ENCODE assay signal across 7 cellular contexts in genomic region chr4:152500798-152501434, GRCh38. TPM values are rescaled to one million over a fixed set of nuclear protein-coding genes. Genes with fewer than 3 reads are reported as not detected.
DNase-seq lines count a peak whose midpoint lies in the region; ATAC-seq, FAIRE-seq and TF ChIP-seq lines count a peak whose summit lies in the region.

No MANE protein-coding gene starts in this region.

- H3K27me3 ChIP-seq in Karpas-422 (ENCODE audit: low read length) (no peaks in the 10 kb centered on the region), ascending aorta (no peaks in the 10 kb centered on the region), hepatocyte (no peaks in the 10 kb centered on the region), small intestine (ENCODE audit: control insufficient read depth in 2 of 2, insufficient read depth in 2 of 2, low read length in 2 of 2) (no peaks in the 10 kb centered on the region)

- H3K36me3 ChIP-seq in Karpas-422 (ENCODE audit: insufficient read depth, low read length) (no peaks in the 10 kb centered on the region), ascending aorta (no peaks in the 10 kb centered on the region), hepatocyte (replicated peaks; ENCODE audit: insufficient read depth, low read depth) (no peaks in the 10 kb centered on the region), small intestine (ENCODE audit: control insufficient read depth in 2 of 2, insufficient read depth in 2 of 2, low read length in 2 of 2) (no peaks in the 10 kb centered on the region)

- 4% methylated on average over 1 of the region's 1 CpG for WGBS in hepatocyte (ENCODE audit: low lambda C conversion rate, missing lambda C conversion rate)
- WGBS in small intestine, 3 donors = 0% methylated on average over 1 of the region's 1 CpG

- no peaks in the 10 kb centered on the region for H3K9me3 ChIP-seq in Karpas-422 (ENCODE audit: low read length)
- H3K9me3 ChIP-seq in ascending aorta = no peaks in the 10 kb centered on the region
- H3K9me3 ChIP-seq in hepatocyte (ENCODE audit: low read depth) = no peaks in the 10 kb centered on the region
- H3K9me3 ChIP-seq in small intestine (ENCODE audit: control insufficient read depth, low read depth) = no peaks in the 10 kb centered on the region

- H3K4me3 ChIP-seq in Karpas-422 (ENCODE audit: low read length) (no peak overlapping the region), ascending aorta (no peak overlapping the region), hepatocyte (no peak overlapping the region), small intestine (ENCODE audit: low read depth in 1 of 2, low read length in 2 of 2) (no peak overlapping the region)

- H3K9ac ChIP-seq in Karpas-422 (ENCODE audit: low read length) = no peak overlapping the region

- H2AFZ ChIP-seq in Karpas-422 (ENCODE audit: low read length) (no peak overlapping the region), hepatocyte (no peak overlapping the region)

- H3K79me2 ChIP-seq in Karpas-422 (ENCODE audit: low read length) (peaks cover 10% of the 10 kb centered on the region; the same call in 1 of the 2 replicates), hepatocyte (peaks cover 71% of the 10 kb centered on the region)

- no peak overlapping the region for H3K27ac ChIP-seq in Karpas-422 (ENCODE audit: low read length)
- no peak overlapping the region for H3K27ac ChIP-seq in ascending aorta
- no peak overlapping the region for H3K27ac ChIP-seq in hepatocyte
- no peak overlapping the region for H3K27ac ChIP-seq in small intestine (ENCODE audit: low read depth in 1 of 2, low read length in 1 of 2)

- DNase-seq in GM03348 (ENCODE audit: low spot score) (peak; percentile 66), Karpas-422 (peak; percentile 96), RPMI8226 (peak; percentile 79), ascending aorta (ENCODE audit: low spot score in 2 of 2) (peak in 1 of 2 donors; percentile 67), hepatocyte (ENCODE audit: low spot score) (peak; percentile 91), small intestine (peak; percentile 88)

- peak; percentile 94 for FAIRE-seq in small intestine (lab: Jason Lieb, UNC)

- H3K4me2 ChIP-seq in Karpas-422 (ENCODE audit: low read depth, low read length, poor library complexity, severe bottlenecking) (peak overlapping the region; percentile 50), hepatocyte (no peak overlapping the region)

- H3K4me1 ChIP-seq in Karpas-422 (ENCODE audit: low read length) = peaks cover 17% of the 10 kb centered on the region
- H3K4me1 ChIP-seq in ascending aorta = no peaks in the 10 kb centered on the region
- H3K4me1 ChIP-seq in hepatocyte (ENCODE audit: insufficient read depth) = no peaks in the 10 kb centered on the region
- no peaks in the 10 kb centered on the region for H3K4me1 ChIP-seq in small intestine (ENCODE audit: control insufficient read depth in 2 of 2, insufficient read depth in 1 of 2, low read depth in 1 of 2, low read length in 1 of 2)

- peak; percentile 26 to 77 (median 72) for TF ChIP-seq CTCF in ascending aorta (IDR thresholded peaks at IDR 0.05)
- TF ChIP-seq CTCF in hepatocyte (IDR thresholded peaks at IDR 0.05; ENCODE audit: poor library complexity) = peak; percentile 82

- peaks cover 80% of the 10 kb centered on the region for H4K20me1 ChIP-seq in Karpas-422 (ENCODE audit: insufficient read depth, low read depth, low read length)
- no peaks in the 10 kb centered on the region for H4K20me1 ChIP-seq in hepatocyte (ENCODE audit: insufficient read depth, poor library complexity, severe bottlenecking)

- intact Hi-C loops in ascending aorta (cut with DNase I) = loop anchor here (2.0 kb wide), 1 partner anchor 140 kb away; no protein-coding TSS in a partner anchor

- H3K9me2 ChIP-seq in Karpas-422 (replicated peaks; ENCODE audit: insufficient read depth, low read length) (no peaks in the 10 kb centered on the region), hepatocyte (replicated peaks; ENCODE audit: insufficient read depth) (no peaks in the 10 kb centered on the region)

- ATAC-seq in GM21576 (IDR thresholded peaks at IDR 0.05; ENCODE audit: unreplicated experiment) = peak; percentile 63

RNA-seq across cellular contexts. Expression of gene FBXW7, which starts 35.0 kb away (rescaled TPM):
- 30.9 and 44.4 TPM in 2 replicates for total RNA-seq in Karpas-422 (2014; rRNA removed; shearing (Covaris generic); ENCODE audit: low replicate concordance)
- total RNA-seq in ascending aorta = 128 TPM
- 41.4 and 43.5 TPM in 2 replicates for total RNA-seq in hepatocyte
- 16.2 and 23.2 TPM in 2 replicates for polyA plus RNA-seq in hepatocyte
- 1 to 10 TPM; 7.4 to 10.0 (median 7.5) TPM for polyA plus RNA-seq in small intestine
